In the genomic region with DNA sequence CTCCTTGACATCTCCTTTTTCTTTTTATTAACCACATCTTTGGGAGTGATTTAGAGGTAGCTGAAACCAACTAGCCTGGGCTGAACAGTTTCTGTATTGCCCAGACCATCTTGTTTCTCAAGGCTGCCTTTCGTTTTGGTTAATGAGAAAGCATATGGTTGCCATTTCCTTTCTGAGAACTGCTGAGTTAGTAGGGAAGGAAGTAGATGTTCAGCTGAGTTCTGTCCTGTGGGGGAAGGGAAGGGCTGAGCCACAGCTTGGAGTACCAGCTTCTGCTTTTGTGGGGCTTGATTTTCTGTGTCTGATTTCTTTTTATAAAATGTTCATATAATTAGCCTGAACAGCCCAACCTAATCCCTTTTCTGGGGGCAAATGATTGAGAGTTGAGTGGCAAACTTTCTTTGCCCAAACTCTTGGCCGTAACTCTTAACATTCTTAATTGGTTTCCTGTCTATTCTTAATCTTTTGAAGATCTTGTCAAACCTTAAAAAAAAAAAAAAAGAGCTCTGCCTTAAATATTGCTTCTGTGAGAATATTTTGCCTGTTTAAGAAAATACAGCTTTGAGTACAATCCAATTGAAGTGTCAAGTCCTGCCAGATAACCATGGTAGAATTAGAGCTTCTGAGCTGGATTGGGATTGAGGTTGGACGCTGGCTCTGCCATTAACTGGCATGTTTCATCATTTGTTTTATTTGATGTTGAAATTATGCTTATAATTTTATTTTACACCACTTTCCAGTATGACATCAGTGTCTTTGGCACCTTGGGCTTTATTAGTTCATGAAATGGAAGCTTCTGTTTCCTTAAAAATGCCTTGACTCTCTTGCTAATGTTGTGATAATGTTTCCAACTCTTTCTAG, we compare ENCODE assay signal across 8 cellular contexts. TPM values are rescaled to one million over a fixed set of nuclear protein-coding genes. Genes with fewer than 3 reads are reported as not detected.
A peak's percentile ranks its signal among the peaks of the same experiment; 100 is the strongest.
DNase-seq lines count a peak whose midpoint lies in the region; ATAC-seq and TF ChIP-seq lines count a peak whose summit lies in the region.

No MANE protein-coding gene starts in this region.

- POLR2A ChIA-PET in naive thymus-derived CD8-positive, alpha-beta T cell (lab: Charles Lee) = interaction anchor here (0.6 to 6.3 kb wide), 7 partner anchors 21 to 525 kb away, joined by 3 to 94 read pairs (median 4); partner anchors contain the start of gene STAT4

- H3K4me1 ChIP-seq in transverse colon = peaks cover 4 to 32% (median 7%) of the 10 kb centered on the region in 4 donors

- no peaks in the 10 kb centered on the region for H3K27me3 Mint-ChIP-seq in T-helper 2 cell treated with Interferon-gamma antibody and Interleukin-4, amounts not matched to agents 5 μg/mL and 100 μg/mL, for 36 hours (ENCODE audit: low read depth)
- H3K27me3 Mint-ChIP-seq in naive thymus-derived CD8-positive, alpha-beta T cell = peaks cover 0 to 2% (median 0%) of the 10 kb centered on the region in 5 donors

- no peak for TF ChIP-seq EP300 in transverse colon (IDR thresholded peaks at IDR 0.05; ENCODE audit: low read depth)

- peak; percentile 57 for ATAC-seq in HG03108 (IDR thresholded peaks at IDR 0.05; ENCODE audit: unreplicated experiment)
- ATAC-seq in naive thymus-derived CD8-positive, alpha-beta T cell = peak; percentile 32 to 38

- intact Hi-C loops in transverse colon (cut with DNase I; ENCODE audit: low total_unique reads) = no loop called here

- H3K4me1 Mint-ChIP-seq in T-helper 2 cell treated with Interferon-gamma antibody and Interleukin-4, amounts not matched to agents 5 μg/mL and 100 μg/mL, for 36 hours (ENCODE audit: low read depth) = peaks cover 49% of the 10 kb centered on the region
- peaks cover 18 to 56% (median 47%) of the 10 kb centered on the region in 4 donors for H3K4me1 Mint-ChIP-seq in naive thymus-derived CD8-positive, alpha-beta T cell

- no peaks in the 10 kb centered on the region for H3K27me3 ChIP-seq in transverse colon

- no peaks in the 10 kb centered on the region for H3K9me3 ChIP-seq in transverse colon

- H3K36me3 ChIP-seq in transverse colon = no peaks in the 10 kb centered on the region

- DNase-seq in DMS53 (lab: John Stamatoyannopoulos, UW) (peak; percentile 9), DMS53 treated with DMSO at 0.1 percent for 48 hours (lab: John Stamatoyannopoulos, UW; ENCODE audit: unreplicated experiment) (no peak), caudate nucleus (lab: John Stamatoyannopoulos, UW) (peak in 5 of 61 donors; percentile 1 to 18 (median 6)), transverse colon (peak; percentile 69), SHP77 treated with DMSO at 0.1 percent for 48 hours (lab: John Stamatoyannopoulos, UW) (no peak)
- peak; percentile 64 for DNase-seq in T-helper 2 cell treated with Interferon-gamma antibody and Interleukin-4, amounts not matched to agents 5 μg/mL and 100 μg/mL, for 36 hours (ENCODE audit: low spot score)
- peak; percentile 19 to 81 (median 67) for DNase-seq in naive thymus-derived CD8-positive, alpha-beta T cell

- H3K9me3 Mint-ChIP-seq in T-helper 2 cell treated with Interferon-gamma antibody and Interleukin-4, amounts not matched to agents 5 μg/mL and 100 μg/mL, for 36 hours = peaks cover 4% of the 10 kb centered on the region
- H3K9me3 Mint-ChIP-seq in naive thymus-derived CD8-positive, alpha-beta T cell = peaks cover 0 to 4% (median 0%) of the 10 kb centered on the region in 9 donors

- peaks cover 18% of the 10 kb centered on the region for H3K36me3 Mint-ChIP-seq in T-helper 2 cell treated with Interferon-gamma antibody and Interleukin-4, amounts not matched to agents 5 μg/mL and 100 μg/mL, for 36 hours (ENCODE audit: low read depth)
- H3K36me3 Mint-ChIP-seq in naive thymus-derived CD8-positive, alpha-beta T cell = no peaks in the 10 kb centered on the region

- TF ChIP-seq CTCF in transverse colon (IDR thresholded peaks at IDR 0.05) = no peak

- peak overlapping the region in 1 of 4 donors; percentile 80 for H3K4me3 ChIP-seq in transverse colon

- no peak for TF ChIP-seq POLR2A in transverse colon (IDR thresholded peaks at IDR 0.05)

- H3K27ac Mint-ChIP-seq in T-helper 2 cell treated with Interferon-gamma antibody and Interleukin-4, amounts not matched to agents 5 μg/mL and 100 μg/mL, for 36 hours = peak overlapping the region; percentile 100
- peak overlapping the region; percentile 80 to 100 (median 98) for H3K27ac Mint-ChIP-seq in naive thymus-derived CD8-positive, alpha-beta T cell

- H3K4me3 Mint-ChIP-seq in T-helper 2 cell treated with Interferon-gamma antibody and Interleukin-4, amounts not matched to agents 5 μg/mL and 100 μg/mL, for 36 hours = peak overlapping the region; percentile 99
- H3K4me3 Mint-ChIP-seq in naive thymus-derived CD8-positive, alpha-beta T cell = peak overlapping the region; percentile 93 to 99 (median 96)

- in situ Hi-C loops in transverse colon (cut with MboI; ENCODE audit: low pct_ligation_motif_present in 1 of 4, low pct_unique_long_range_greater_than_20kb in 1 of 4, low sequenced_read_pairs in 3 of 4) = loop anchor here in 1 of 4 donors (25.0 kb wide), 1 partner anchor 514 kb away; the partner anchor contains the start of gene STAT4

- H3K27ac ChIP-seq in caudate nucleus (ENCODE audit: low read depth, low read length) (peak overlapping the region; percentile 49), transverse colon (peak overlapping the region; percentile 95 to 98 (median 98))

- 61 to 66% methylated on average over 3 of the region's 3 CpGs for WGBS in transverse colon (ENCODE audit: low coverage in 1 of 2), 2 donors

RNA-seq across cellular contexts. Expression of gene NABP1, which starts 1.9 kb away (rescaled TPM):
- 10 to 100 TPM; 38.0 to 38.8 TPM for total RNA-seq in naive thymus-derived CD8-positive, alpha-beta T cell
- polyA plus RNA-seq in naive thymus-derived CD8-positive, alpha-beta T cell = 1 to 10 TPM; 3.5 to 4.7 (median 4.0) TPM
- 10 to 100 TPM in 3 of 4 donors, under 1 TPM in 1; 1.00 to 55.6 (median 33.0) TPM for total RNA-seq in transverse colon

Comparison
In these comparisons a context has a peak if more than half of its experiments do, and no peak if none do; other contexts are left out.
1. DNase-seq: peak in DMS53 (single experiment), T-helper 2 cell treated with Interferon-gamma antibody and Interleukin-4, amounts not matched to agents 5 μg/mL and 100 μg/mL, for 36 hours (single experiment), naive thymus-derived CD8-positive, alpha-beta T cell (10 of 10) and transverse colon (single experiment); none in DMS53 treated with DMSO at 0.1 percent for 48 hours (single experiment) and SHP77 treated with DMSO at 0.1 percent for 48 hours (single experiment).